In the genomic region with DNA sequence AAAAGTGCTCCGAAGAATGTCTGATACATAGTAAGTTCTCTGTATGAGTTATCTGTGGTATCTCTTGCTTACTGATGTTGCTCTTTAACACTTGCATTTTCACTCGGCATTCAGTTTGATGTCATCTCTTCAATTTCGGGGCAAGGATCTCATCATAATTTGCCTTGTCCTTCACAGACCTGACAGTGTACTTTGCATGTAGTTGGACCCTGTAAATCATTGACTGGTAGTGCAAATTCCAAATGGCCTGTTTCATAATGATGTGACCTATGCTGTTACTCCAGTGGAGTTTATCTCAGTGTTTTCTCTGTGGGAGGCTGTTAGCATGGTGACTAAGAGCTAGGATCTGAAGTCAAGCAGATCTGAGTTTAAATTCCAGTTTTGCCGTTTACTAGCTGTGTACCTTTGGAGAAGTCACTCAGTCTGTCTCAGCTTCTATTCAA, we compare ENCODE assay signal across 11 cellular contexts. TPM values are rescaled to one million over a fixed set of nuclear protein-coding genes. Genes with fewer than 3 reads are reported as not detected.
DNase-seq lines count a peak whose midpoint lies in the region; ATAC-seq, FAIRE-seq and TF ChIP-seq lines count a peak whose summit lies in the region.
"Had no signal": no experiment of that assay in that cellular context is flagged by ENCODE, and none has a peak within 500 bp of the region (broad histone marks: within the 10 kb centered on the region; RNA-seq: fewer than 3 reads in every experiment).

No MANE protein-coding gene starts in this region.

- H3K27ac Mint-ChIP-seq in natural killer cell treated with Interleukin-12 subunit alpha and Interleukin-12 subunit beta and Interleukin-15 and Interleukin-18, amount 100 ng/mL, for 72 hours, result no peak overlapping the region
- H3K27ac Mint-ChIP-seq: memory B cell had no signal

- peak; percentile 60 for ATAC-seq in HG02763 (IDR thresholded peaks at IDR 0.05; ENCODE audit: unreplicated experiment)
- peak; percentile 68 for ATAC-seq in GM12878
- ATAC-seq in natural killer cell treated with Interleukin-12 subunit alpha and Interleukin-12 subunit beta and Interleukin-15 and Interleukin-18, amount 100 ng/mL, for 72 hours, result peak in 1 of 2 donors; percentile 77
- ATAC-seq in HG02623 (IDR thresholded peaks at IDR 0.05; ENCODE audit: unreplicated experiment), result no peak

- in situ Hi-C loops in GM12878 (cut with MboI), result no loop called here

- no peak overlapping the region for H3K4me2 ChIP-seq in GM12878 (ENCODE audit: control insufficient read depth, insufficient read depth)
- H3K4me2 ChIP-seq: KMS-11 had no signal

- H3K4me3 ChIP-seq in GM12878, result no peak overlapping the region

- H3K4me1 Mint-ChIP-seq in natural killer cell treated with Interleukin-12 subunit alpha and Interleukin-12 subunit beta and Interleukin-15 and Interleukin-18, amount 100 ng/mL, for 72 hours (ENCODE audit: low read depth in 2 of 2), result peaks cover 12 to 21% of the 10 kb centered on the region in 2 donors

- no peak for DNase-seq in GM18507 (ENCODE audit: extremely low spot score, insufficient read length, low read depth)
- peak; percentile 1 for DNase-seq in GM12878 (ENCODE audit: low read depth, low spot score)
- DNase-seq in natural killer cell treated with Interleukin-12 subunit alpha and Interleukin-12 subunit beta and Interleukin-15 and Interleukin-18, amount 100 ng/mL, for 72 hours (ENCODE audit: low spot score), result no peak
- DNase-seq in caudate nucleus (lab: John Stamatoyannopoulos, UW), result no peak
- DNase-seq in retina, result no peak
- no peak for DNase-seq in RPMI8226
- DNase-seq: amygdala had no signal

- no peaks in the 10 kb centered on the region for H3K4me1 ChIP-seq in GM12878 (ENCODE audit: control insufficient read depth, insufficient read depth, low read length)

- no peaks in the 10 kb centered on the region for H3K9me3 ChIP-seq in GM12878 (replicated peaks; ENCODE audit: control insufficient read depth, insufficient read depth, low read length)

- H2AFZ ChIP-seq in GM12878 (ENCODE audit: control insufficient read depth, low read depth, low read length), result no peak overlapping the region

- SMC1A ChIA-PET in GM12878 (lab: Charles Lee; ENCODE audit: uncharacterized antibody, unreplicated experiment), result interaction anchor here (1.1 kb wide), 2 partner anchors 9 to 35 kb away, joined by 3 to 6 read pairs; no protein-coding TSS in a partner anchor

- H4K20me1 ChIP-seq in GM12878 (ENCODE audit: control insufficient read depth, insufficient read depth), result no peaks in the 10 kb centered on the region

- no peak for TF ChIP-seq EP300 in GM12878 (IDR thresholded peaks at IDR 0.05; ENCODE audit: borderline replicate concordance in 1 of 2, control insufficient read depth in 1 of 2, low read depth in 2 of 2, low read length in 2 of 2)

- H3K36me3 Mint-ChIP-seq in natural killer cell treated with Interleukin-12 subunit alpha and Interleukin-12 subunit beta and Interleukin-15 and Interleukin-18, amount 100 ng/mL, for 72 hours, result no peaks in the 10 kb centered on the region
- H3K36me3 Mint-ChIP-seq: memory B cell had no signal

- FAIRE-seq in GM18507 (lab: Jason Lieb, UNC), result peak; percentile 31
- no peak for FAIRE-seq in GM12878 (lab: Jason Lieb, UNC)

- TF ChIP-seq CTCF in GM12878 (IDR thresholded peaks at IDR 0.05 in 2 of 3, conservative IDR thresholded peaks at IDR 0.05 in 1 of 3; ENCODE audit: control insufficient read depth in 2 of 3, extremely low read depth in 1 of 3, insufficient read depth in 1 of 3, low read depth in 3 of 3, low read length in 3 of 3), result no peak

- CTCF ChIA-PET in GM12878 (lab: Yijun Ruan, JAX), result interaction anchor here (1.2 to 2.2 kb wide), 3 partner anchors 21 to 80 kb away, joined by 3 to 9 read pairs (median 5); no protein-coding TSS in a partner anchor

- intact Hi-C loops in GM12878 (cut with micrococcal nuclease; ENCODE audit: unreplicated experiment), result no loop called here

- H3K9me3 Mint-ChIP-seq in natural killer cell treated with Interleukin-12 subunit alpha and Interleukin-12 subunit beta and Interleukin-15 and Interleukin-18, amount 100 ng/mL, for 72 hours, result no peaks in the 10 kb centered on the region
- H3K9me3 Mint-ChIP-seq: memory B cell had no signal

- TF ChIP-seq POLR2A in GM12878 (IDR thresholded peaks at IDR 0.05; ENCODE audit: low read depth, low read length), result no peak

- no peak for TF ChIP-seq RAD21 in GM12878 (IDR thresholded peaks at IDR 0.05; ENCODE audit: insufficient read depth, low read depth, low read length)

- POLR2A ChIA-PET in GM12878 (lab: Charles Lee), result no interaction called here

- H3K4me3 Mint-ChIP-seq in natural killer cell treated with Interleukin-12 subunit alpha and Interleukin-12 subunit beta and Interleukin-15 and Interleukin-18, amount 100 ng/mL, for 72 hours, result peak overlapping the region; percentile 5

- no TSS peak for BruUV-seq in GM12878 (replicated peaks; lab: Mats Ljungman, UMichigan)

- no peak overlapping the region for H3K9ac ChIP-seq in GM12878 (ENCODE audit: control insufficient read depth, insufficient read depth, low read length)
- H3K9ac ChIP-seq: KMS-11 had no signal

- H3K27ac ChIP-seq in GM12878 (ENCODE audit: control insufficient read depth, insufficient read depth) (no peak overlapping the region), caudate nucleus (ENCODE audit: low read depth, low read length) (no peak overlapping the region)
- H3K27ac ChIP-seq: KMS-11 had no signal

- H3K79me2 ChIP-seq in GM12878 (ENCODE audit: control insufficient read depth, insufficient read depth, low read length), result no peaks in the 10 kb centered on the region

- RAD21 ChIA-PET in GM12878 (lab: Charles Lee; ENCODE audit: unreplicated experiment), result interaction anchor here (1.1 kb wide), 1 partner anchor 51 kb away, joined by 3 read pairs; no protein-coding TSS in a partner anchor

- H3K36me3 ChIP-seq in GM12878 (ENCODE audit: control insufficient read depth in 2 of 2, insufficient read depth in 2 of 2, low read length in 1 of 2), result no peaks in the 10 kb centered on the region

- H3K27me3 ChIP-seq in GM12878 (replicated peaks in 1 of 2; ENCODE audit: control insufficient read depth in 2 of 2, insufficient read depth in 2 of 2, low read length in 1 of 2), result no peaks in the 10 kb centered on the region

- peaks cover 9 to 23% of the 10 kb centered on the region in 2 donors for H3K27me3 Mint-ChIP-seq in natural killer cell treated with Interleukin-12 subunit alpha and Interleukin-12 subunit beta and Interleukin-15 and Interleukin-18, amount 100 ng/mL, for 72 hours

- 10% methylated on average over 4 of the region's 4 CpGs for WGBS in GM12878 (ENCODE audit: insufficient coverage, insufficient replicate concordance, low lambda C conversion rate, missing lambda C conversion rate)

TF ChIP-seq in GM12878, 131 proteins besides CTCF, POLR2A, EP300 and RAD21:
- no peak for TF ChIP-seq CBFB (IDR thresholded peaks at IDR 0.05; ENCODE audit: low read depth)
- TF ChIP-seq CREB1 (IDR thresholded peaks at IDR 0.05; ENCODE audit: low read depth), result peak; percentile 47; the same call in 1 of the 2 replicates
- peak; percentile 26; the same call in 1 of the 2 replicates for TF ChIP-seq RUNX3 (IDR thresholded peaks at IDR 0.05; ENCODE audit: low read length)
- no peak for TF ChIP-seq YBX1 (IDR thresholded peaks at IDR 0.05)
- peak; percentile 51; the same call in 1 of the 2 replicates for TF ChIP-seq JUNB (IDR thresholded peaks at IDR 0.05)
- TF ChIP-seq ATF7 (IDR thresholded peaks at IDR 0.05; ENCODE audit: low read depth), result 0 out of 2 replicates have a peak, but pooled peaks have one; percentile 20

RNA-seq across cellular contexts. Expression of gene ABCD3, which starts 34.2 kb away (rescaled TPM):
- total RNA-seq in GM12878 (2013; cell fraction: nucleolus; rRNA removed), result 25.1 and 27.0 TPM in 2 replicates
- total RNA-seq in GM12878 (2014; rRNA removed) (23.4 and 29.4 TPM in 2 replicates), GM12878 (2014; rRNA removed; fragmentation: Illumina TruSeq; extraction: Trizol) (32.6 and 32.8 TPM in 2 replicates), GM12878 (2021) (27.4 and 29.3 TPM in 2 replicates)
- 5.6 TPM for polyA plus RNA-seq in GM12878 (2011; ENCODE audit: low read depth)
- polyA plus RNA-seq in GM12878 (2011; rRNA removed) (24.9 and 35.3 TPM in 2 replicates), GM12878 (2014; fragmentation: Illumina TruSeq; extraction: Trizol) (23.4 and 36.6 TPM in 2 replicates), GM12878 (2014; fragmentation: Nextera tagmentation; extraction: Ambion mirVana) (10 to 100 TPM; 15.1 to 16.3 TPM), GM12878 (2014; rRNA removed) (16.9 and 18.7 TPM in 2 replicates), GM12878 (2016; fragmentation: Nextera tagmentation; extraction: Ambion mirVana) (10 to 100 TPM; 38.0 to 40.2 TPM)
- polyA plus RNA-seq in GM12878 (2011; cell fraction: cytosol; rRNA removed), result 7.3 and 8.3 TPM in 2 replicates
- 19.4 and 20.9 TPM in 2 replicates for polyA plus RNA-seq in GM12878 (2011; cell fraction: nucleus; rRNA removed)
- 9.0 and 10.5 TPM in 2 replicates for polyA plus RNA-seq in GM12878 (2012)
- polyA minus RNA-seq in GM12878 (2011; rRNA and poly(A)+ RNA removed), result 17.3 and 25.8 TPM in 2 replicates
- 9.9 and 10.4 TPM in 2 replicates for polyA minus RNA-seq in GM12878 (2011; cell fraction: cytosol; rRNA and poly(A)+ RNA removed)
- polyA minus RNA-seq in GM12878 (2011; cell fraction: nucleus; rRNA and poly(A)+ RNA removed), result 11.4 and 20.6 TPM in 2 replicates
- 10 to 100 TPM; 31.0 to 35.3 TPM for total RNA-seq in natural killer cell treated with Interleukin-12 subunit alpha and Interleukin-12 subunit beta and Interleukin-15 and Interleukin-18, amount 100 ng/mL, for 72 hours
